In the genomic region with DNA sequence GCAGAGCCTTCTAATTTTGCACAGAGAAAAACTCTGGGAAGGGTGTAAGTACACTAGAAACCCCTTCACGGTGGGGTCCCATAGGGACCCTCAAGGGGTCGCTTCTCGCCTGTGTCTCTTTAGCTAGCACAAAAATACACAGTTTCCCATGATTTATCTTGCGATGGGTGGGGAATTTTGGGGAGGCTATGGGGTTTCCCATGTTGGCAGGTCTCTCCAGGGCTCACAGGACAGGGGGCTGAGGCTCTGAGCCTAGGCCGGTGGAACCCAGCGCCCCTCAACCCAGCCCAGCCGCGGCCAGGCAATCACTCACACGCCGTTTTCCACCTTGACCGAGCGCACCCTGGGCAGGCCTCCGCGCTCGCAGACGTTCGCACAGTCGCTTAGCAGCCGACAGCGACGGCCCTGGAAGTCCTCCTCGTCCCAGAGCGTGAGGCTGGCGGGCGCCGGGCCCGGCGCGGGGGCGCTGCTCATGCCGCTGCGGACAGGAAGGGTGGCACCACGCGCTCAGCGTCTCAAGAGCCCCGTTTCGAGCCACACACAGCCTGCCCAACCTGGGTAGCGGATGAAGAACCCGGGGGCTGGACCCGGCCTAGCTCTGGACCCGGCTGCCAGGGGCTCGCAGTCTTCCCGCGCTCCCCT, we compare ENCODE assay signal across 1 cellular context.
A peak's percentile ranks its signal among the peaks of the same experiment; 100 is the strongest.
TF ChIP-seq lines count a peak whose summit lies in the region.

No MANE protein-coding gene starts in this region.

TF ChIP-seq in HepG2, 621 proteins besides CTCF, POLR2A, EP300 and RAD21 (continues in another document):
- TF ChIP-seq ZNF615 (CRISPR knock-in tag; IDR thresholded peaks at IDR 0.05; ENCODE audit: borderline replicate concordance) = no peak
- no peak for TF ChIP-seq NFRKB (IDR thresholded peaks at IDR 0.05)
- no peak for TF ChIP-seq ZNF724P (CRISPR knock-in tag; IDR thresholded peaks at IDR 0.05; ENCODE audit: borderline replicate concordance)
- TF ChIP-seq, protein P1, sequence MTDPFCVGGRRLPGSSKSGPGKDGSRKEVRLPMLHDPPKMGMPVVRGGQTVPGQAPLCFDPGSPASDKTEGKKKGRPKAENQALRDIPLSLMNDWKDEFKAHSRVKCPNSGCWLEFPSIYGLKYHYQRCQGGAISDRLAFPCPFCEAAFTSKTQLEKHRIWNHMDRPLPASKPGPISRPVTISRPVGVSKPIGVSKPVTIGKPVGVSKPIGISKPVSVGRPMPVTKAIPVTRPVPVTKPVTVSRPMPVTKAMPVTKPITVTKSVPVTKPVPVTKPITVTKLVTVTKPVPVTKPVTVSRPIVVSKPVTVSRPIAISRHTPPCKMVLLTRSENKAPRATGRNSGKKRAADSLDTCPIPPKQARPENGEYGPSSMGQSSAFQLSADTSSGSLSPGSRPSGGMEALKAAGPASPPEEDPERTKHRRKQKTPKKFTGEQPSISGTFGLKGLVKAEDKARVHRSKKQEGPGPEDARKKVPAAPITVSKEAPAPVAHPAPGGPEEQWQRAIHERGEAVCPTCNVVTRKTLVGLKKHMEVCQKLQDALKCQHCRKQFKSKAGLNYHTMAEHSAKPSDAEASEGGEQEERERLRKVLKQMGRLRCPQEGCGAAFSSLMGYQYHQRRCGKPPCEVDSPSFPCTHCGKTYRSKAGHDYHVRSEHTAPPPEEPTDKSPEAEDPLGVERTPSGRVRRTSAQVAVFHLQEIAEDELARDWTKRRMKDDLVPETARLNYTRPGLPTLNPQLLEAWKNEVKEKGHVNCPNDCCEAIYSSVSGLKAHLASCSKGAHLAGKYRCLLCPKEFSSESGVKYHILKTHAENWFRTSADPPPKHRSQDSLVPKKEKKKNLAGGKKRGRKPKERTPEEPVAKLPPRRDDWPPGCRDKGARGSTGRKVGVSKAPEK (CRISPR knock-in tag; IDR thresholded peaks at IDR 0.05; ENCODE audit: borderline replicate concordance) = no peak
- 0 out of 2 replicates have a peak, but pooled peaks have one; percentile 12 for TF ChIP-seq ZFX (CRISPR knock-in tag; IDR thresholded peaks at IDR 0.05; ENCODE audit: low read depth)
- TF ChIP-seq ZNF441 (CRISPR knock-in tag; IDR thresholded peaks at IDR 0.05; ENCODE audit: borderline replicate concordance) = no peak
- TF ChIP-seq, protein P2, sequence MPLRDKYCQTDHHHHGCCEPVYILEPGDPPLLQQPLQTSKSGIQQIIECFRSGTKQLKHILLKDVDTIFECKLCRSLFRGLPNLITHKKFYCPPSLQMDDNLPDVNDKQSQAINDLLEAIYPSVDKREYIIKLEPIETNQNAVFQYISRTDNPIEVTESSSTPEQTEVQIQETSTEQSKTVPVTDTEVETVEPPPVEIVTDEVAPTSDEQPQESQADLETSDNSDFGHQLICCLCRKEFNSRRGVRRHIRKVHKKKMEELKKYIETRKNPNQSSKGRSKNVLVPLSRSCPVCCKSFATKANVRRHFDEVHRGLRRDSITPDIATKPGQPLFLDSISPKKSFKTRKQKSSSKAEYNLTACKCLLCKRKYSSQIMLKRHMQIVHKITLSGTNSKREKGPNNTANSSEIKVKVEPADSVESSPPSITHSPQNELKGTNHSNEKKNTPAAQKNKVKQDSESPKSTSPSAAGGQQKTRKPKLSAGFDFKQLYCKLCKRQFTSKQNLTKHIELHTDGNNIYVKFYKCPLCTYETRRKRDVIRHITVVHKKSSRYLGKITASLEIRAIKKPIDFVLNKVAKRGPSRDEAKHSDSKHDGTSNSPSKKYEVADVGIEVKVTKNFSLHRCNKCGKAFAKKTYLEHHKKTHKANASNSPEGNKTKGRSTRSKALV (CRISPR knock-in tag; IDR thresholded peaks at IDR 0.05) = peak; percentile 71
- no peak for TF ChIP-seq SMC3 (IDR thresholded peaks at IDR 0.05; ENCODE audit: low read length)
- no peak for TF ChIP-seq POLR2AphosphoS5 (IDR thresholded peaks at IDR 0.05; ENCODE audit: low read depth, low read length)
- TF ChIP-seq TOPORS (CRISPR knock-in tag; IDR thresholded peaks at IDR 0.05) = 0 out of 2 replicates have a peak, but pooled peaks have one; percentile 18
- no peak for TF ChIP-seq ZNF431 (CRISPR knock-in tag; IDR thresholded peaks at IDR 0.05; ENCODE audit: borderline replicate concordance, low read depth)
- TF ChIP-seq, protein P3, sequence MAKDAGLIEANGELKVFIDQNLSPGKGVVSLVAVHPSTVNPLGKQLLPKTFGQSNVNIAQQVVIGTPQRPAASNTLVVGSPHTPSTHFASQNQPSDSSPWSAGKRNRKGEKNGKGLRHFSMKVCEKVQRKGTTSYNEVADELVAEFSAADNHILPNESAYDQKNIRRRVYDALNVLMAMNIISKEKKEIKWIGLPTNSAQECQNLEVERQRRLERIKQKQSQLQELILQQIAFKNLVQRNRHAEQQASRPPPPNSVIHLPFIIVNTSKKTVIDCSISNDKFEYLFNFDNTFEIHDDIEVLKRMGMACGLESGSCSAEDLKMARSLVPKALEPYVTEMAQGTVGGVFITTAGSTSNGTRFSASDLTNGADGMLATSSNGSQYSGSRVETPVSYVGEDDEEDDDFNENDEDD (CRISPR knock-in tag; IDR thresholded peaks at IDR 0.05; ENCODE audit: borderline replicate concordance) = no peak
- TF ChIP-seq ZFP41 (CRISPR knock-in tag; IDR thresholded peaks at IDR 0.05; ENCODE audit: borderline replicate concordance) = no peak
- TF ChIP-seq ZNF44 (CRISPR knock-in tag; IDR thresholded peaks at IDR 0.05) = no peak
- TF ChIP-seq CENPX (CRISPR knock-in tag; IDR thresholded peaks at IDR 0.05) = no peak
- TF ChIP-seq, protein P4, sequence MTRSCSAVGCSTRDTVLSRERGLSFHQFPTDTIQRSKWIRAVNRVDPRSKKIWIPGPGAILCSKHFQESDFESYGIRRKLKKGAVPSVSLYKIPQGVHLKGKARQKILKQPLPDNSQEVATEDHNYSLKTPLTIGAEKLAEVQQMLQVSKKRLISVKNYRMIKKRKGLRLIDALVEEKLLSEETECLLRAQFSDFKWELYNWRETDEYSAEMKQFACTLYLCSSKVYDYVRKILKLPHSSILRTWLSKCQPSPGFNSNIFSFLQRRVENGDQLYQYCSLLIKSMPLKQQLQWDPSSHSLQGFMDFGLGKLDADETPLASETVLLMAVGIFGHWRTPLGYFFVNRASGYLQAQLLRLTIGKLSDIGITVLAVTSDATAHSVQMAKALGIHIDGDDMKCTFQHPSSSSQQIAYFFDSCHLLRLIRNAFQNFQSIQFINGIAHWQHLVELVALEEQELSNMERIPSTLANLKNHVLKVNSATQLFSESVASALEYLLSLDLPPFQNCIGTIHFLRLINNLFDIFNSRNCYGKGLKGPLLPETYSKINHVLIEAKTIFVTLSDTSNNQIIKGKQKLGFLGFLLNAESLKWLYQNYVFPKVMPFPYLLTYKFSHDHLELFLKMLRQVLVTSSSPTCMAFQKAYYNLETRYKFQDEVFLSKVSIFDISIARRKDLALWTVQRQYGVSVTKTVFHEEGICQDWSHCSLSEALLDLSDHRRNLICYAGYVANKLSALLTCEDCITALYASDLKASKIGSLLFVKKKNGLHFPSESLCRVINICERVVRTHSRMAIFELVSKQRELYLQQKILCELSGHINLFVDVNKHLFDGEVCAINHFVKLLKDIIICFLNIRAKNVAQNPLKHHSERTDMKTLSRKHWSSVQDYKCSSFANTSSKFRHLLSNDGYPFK (CRISPR knock-in tag; IDR thresholded peaks at IDR 0.05; ENCODE audit: borderline replicate concordance) = no peak
- TF ChIP-seq ATRX (CRISPR knock-in tag; IDR thresholded peaks at IDR 0.05; ENCODE audit: borderline replicate concordance) = no peak
- TF ChIP-seq KDM2A (CRISPR knock-in tag; IDR thresholded peaks at IDR 0.05; ENCODE audit: borderline replicate concordance, low read depth) = no peak
- TF ChIP-seq MXI1 (IDR thresholded peaks at IDR 0.05; ENCODE audit: borderline replicate concordance, low read depth, low read length) = no peak
- TF ChIP-seq, protein P5, sequence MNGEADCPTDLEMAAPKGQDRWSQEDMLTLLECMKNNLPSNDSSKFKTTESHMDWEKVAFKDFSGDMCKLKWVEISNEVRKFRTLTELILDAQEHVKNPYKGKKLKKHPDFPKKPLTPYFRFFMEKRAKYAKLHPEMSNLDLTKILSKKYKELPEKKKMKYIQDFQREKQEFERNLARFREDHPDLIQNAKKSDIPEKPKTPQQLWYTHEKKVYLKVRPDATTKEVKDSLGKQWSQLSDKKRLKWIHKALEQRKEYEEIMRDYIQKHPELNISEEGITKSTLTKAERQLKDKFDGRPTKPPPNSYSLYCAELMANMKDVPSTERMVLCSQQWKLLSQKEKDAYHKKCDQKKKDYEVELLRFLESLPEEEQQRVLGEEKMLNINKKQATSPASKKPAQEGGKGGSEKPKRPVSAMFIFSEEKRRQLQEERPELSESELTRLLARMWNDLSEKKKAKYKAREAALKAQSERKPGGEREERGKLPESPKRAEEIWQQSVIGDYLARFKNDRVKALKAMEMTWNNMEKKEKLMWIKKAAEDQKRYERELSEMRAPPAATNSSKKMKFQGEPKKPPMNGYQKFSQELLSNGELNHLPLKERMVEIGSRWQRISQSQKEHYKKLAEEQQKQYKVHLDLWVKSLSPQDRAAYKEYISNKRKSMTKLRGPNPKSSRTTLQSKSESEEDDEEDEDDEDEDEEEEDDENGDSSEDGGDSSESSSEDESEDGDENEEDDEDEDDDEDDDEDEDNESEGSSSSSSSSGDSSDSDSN (CRISPR knock-in tag; IDR thresholded peaks at IDR 0.05) = peak; percentile 61; the same call in 1 of the 2 replicates
- TF ChIP-seq BHLHE40 (IDR thresholded peaks at IDR 0.05; ENCODE audit: low read length) = no peak
- no peak for TF ChIP-seq KLF6 (CRISPR knock-in tag; IDR thresholded peaks at IDR 0.05)
- TF ChIP-seq, protein P6, sequence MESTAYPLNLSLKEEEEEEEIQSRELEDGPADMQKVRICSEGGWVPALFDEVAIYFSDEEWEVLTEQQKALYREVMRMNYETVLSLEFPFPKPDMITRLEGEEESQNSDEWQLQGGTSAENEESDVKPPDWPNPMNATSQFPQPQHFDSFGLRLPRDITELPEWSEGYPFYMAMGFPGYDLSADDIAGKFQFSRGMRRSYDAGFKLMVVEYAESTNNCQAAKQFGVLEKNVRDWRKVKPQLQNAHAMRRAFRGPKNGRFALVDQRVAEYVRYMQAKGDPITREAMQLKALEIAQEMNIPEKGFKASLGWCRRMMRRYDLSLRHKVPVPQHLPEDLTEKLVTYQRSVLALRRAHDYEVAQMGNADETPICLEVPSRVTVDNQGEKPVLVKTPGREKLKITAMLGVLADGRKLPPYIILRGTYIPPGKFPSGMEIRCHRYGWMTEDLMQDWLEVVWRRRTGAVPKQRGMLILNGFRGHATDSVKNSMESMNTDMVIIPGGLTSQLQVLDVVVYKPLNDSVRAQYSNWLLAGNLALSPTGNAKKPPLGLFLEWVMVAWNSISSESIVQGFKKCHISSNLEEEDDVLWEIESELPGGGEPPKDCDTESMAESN (CRISPR knock-in tag; conservative IDR thresholded peaks at IDR 0.05) = no peak
- TF ChIP-seq ZBTB8A (CRISPR knock-in tag; IDR thresholded peaks at IDR 0.05; ENCODE audit: borderline replicate concordance, low read depth) = no peak
- TF ChIP-seq TARDBP (CRISPR knock-in tag; IDR thresholded peaks at IDR 0.05) = no peak
- TF ChIP-seq, protein P7, sequence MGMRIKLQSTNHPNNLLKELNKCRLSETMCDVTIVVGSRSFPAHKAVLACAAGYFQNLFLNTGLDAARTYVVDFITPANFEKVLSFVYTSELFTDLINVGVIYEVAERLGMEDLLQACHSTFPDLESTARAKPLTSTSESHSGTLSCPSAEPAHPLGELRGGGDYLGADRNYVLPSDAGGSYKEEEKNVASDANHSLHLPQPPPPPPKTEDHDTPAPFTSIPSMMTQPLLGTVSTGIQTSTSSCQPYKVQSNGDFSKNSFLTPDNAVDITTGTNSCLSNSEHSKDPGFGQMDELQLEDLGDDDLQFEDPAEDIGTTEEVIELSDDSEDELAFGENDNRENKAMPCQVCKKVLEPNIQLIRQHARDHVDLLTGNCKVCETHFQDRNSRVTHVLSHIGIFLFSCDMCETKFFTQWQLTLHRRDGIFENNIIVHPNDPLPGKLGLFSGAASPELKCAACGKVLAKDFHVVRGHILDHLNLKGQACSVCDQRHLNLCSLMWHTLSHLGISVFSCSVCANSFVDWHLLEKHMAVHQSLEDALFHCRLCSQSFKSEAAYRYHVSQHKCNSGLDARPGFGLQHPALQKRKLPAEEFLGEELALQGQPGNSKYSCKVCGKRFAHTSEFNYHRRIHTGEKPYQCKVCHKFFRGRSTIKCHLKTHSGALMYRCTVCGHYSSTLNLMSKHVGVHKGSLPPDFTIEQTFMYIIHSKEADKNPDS (CRISPR knock-in tag; IDR thresholded peaks at IDR 0.05) = no peak
- TF ChIP-seq, protein P8, sequence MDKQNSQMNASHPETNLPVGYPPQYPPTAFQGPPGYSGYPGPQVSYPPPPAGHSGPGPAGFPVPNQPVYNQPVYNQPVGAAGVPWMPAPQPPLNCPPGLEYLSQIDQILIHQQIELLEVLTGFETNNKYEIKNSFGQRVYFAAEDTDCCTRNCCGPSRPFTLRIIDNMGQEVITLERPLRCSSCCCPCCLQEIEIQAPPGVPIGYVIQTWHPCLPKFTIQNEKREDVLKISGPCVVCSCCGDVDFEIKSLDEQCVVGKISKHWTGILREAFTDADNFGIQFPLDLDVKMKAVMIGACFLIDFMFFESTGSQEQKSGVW (CRISPR knock-in tag; IDR thresholded peaks at IDR 0.05; ENCODE audit: borderline replicate concordance) = no peak
- TF ChIP-seq ZNF510 (CRISPR knock-in tag; IDR thresholded peaks at IDR 0.05; ENCODE audit: low read depth) = no peak
- no peak for TF ChIP-seq SP5 (CRISPR knock-in tag; IDR thresholded peaks at IDR 0.05; ENCODE audit: borderline replicate concordance, low read depth)
- TF ChIP-seq JDP2 (CRISPR knock-in tag; IDR thresholded peaks at IDR 0.05; ENCODE audit: borderline replicate concordance) = no peak
- no peak for TF ChIP-seq ZNF253 (CRISPR knock-in tag; IDR thresholded peaks at IDR 0.05; ENCODE audit: borderline replicate concordance)
- TF ChIP-seq ZNF883 (CRISPR knock-in tag; IDR thresholded peaks at IDR 0.05; ENCODE audit: not compliant biosample characterization) = no peak
- TF ChIP-seq, protein P9, sequence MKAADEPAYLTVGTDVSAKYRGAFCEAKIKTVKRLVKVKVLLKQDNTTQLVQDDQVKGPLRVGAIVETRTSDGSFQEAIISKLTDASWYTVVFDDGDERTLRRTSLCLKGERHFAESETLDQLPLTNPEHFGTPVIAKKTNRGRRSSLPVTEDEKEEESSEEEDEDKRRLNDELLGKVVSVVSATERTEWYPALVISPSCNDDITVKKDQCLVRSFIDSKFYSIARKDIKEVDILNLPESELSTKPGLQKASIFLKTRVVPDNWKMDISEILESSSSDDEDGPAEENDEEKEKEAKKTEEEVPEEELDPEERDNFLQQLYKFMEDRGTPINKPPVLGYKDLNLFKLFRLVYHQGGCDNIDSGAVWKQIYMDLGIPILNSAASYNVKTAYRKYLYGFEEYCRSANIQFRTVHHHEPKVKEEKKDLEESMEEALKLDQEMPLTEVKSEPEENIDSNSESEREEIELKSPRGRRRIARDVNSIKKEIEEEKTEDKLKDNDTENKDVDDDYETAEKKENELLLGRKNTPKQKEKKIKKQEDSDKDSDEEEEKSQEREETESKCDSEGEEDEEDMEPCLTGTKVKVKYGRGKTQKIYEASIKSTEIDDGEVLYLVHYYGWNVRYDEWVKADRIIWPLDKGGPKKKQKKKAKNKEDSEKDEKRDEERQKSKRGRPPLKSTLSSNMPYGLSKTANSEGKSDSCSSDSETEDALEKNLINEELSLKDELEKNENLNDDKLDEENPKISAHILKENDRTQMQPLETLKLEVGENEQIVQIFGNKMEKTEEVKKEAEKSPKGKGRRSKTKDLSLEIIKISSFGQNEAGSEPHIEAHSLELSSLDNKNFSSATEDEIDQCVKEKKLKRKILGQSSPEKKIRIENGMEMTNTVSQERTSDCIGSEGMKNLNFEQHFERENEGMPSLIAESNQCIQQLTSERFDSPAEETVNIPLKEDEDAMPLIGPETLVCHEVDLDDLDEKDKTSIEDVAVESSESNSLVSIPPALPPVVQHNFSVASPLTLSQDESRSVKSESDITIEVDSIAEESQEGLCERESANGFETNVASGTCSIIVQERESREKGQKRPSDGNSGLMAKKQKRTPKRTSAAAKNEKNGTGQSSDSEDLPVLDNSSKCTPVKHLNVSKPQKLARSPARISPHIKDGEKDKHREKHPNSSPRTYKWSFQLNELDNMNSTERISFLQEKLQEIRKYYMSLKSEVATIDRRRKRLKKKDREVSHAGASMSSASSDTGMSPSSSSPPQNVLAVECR (CRISPR knock-in tag; IDR thresholded peaks at IDR 0.05; ENCODE audit: borderline replicate concordance) = 0 out of 2 replicates have a peak, but pooled peaks have one; percentile 3
- 0 out of 2 replicates have a peak, but pooled peaks have one; percentile 45 for TF ChIP-seq RNF2 (conservative IDR thresholded peaks at IDR 0.05; ENCODE audit: low read depth)
